In the genomic region with DNA sequence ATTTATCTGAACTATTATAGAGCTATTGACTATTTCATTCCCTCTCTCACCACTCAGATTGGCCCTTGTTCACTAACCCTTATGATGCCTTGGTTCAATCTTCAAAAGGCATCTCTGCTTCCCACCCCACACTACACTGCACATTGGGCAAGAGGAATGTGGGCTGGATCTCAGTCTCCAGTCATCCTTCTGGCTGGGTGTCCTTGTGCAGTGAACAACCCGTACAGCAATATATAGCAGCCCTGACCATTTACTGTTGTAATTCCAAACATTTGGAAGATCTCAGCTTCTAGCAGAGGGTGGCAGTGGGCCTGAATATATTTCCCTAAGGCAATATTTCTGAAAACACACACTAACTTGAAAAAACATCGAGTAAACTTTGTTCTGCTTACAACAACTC, we compare ENCODE assay signal across 39 cellular contexts.
"Had no signal": no experiment of that assay in that cellular context is flagged by ENCODE, and none has a peak within 500 bp of the region (broad histone marks: within the 10 kb centered on the region; RNA-seq: fewer than 3 reads in every experiment).

No MANE protein-coding gene starts in this region.

- H3K36me3 ChIP-seq: adrenal gland, ascending aorta, brain microvascular endothelial cell, breast epithelium, cardiac muscle cell had no signal

- ATAC-seq: activated naive CD4-positive, alpha-beta T cell treated with anti-CD3 and anti-CD28 coated beads, Interleukin-2, amount 50 U/mL, for 72 hours; activated naive CD8-positive, alpha-beta T cell treated with anti-CD3 and anti-CD28 coated beads, Interleukin-2, amount 50 U/mL, for 24 hours; activated T-cell treated with anti-CD3 and anti-CD28 coated beads, Interleukin-2, amount 50 U/mL, for 4 hours; activated T-cell treated with anti-CD3 and anti-CD28 coated beads, Interleukin-2, amount 50 U/mL, for 72 hours; activated T-helper 17 cell treated with anti-CD3 and anti-CD28 coated beads, Interleukin-2, amount 50 U/mL, for 72 hours; body of pancreas had no signal

- H3K36me3 Mint-ChIP-seq: activated naive CD4-positive, alpha-beta T cell treated with anti-CD3 and anti-CD28 coated beads, Interleukin-2, amount 10 ng/mL, durations not matched to agents 7 days and 5 days; activated naive CD4-positive, alpha-beta T cell treated with anti-CD3 and anti-CD28 coated beads, Interleukin-2, amount 50 U/mL, for 24 hours; activated naive CD4-positive, alpha-beta T cell treated with anti-CD3 and anti-CD28 coated beads, Interleukin-2, amount 50 U/mL, for 72 hours; activated naive CD8-positive, alpha-beta T cell; activated naive CD8-positive, alpha-beta T cell treated with anti-CD3 and anti-CD28 coated beads for 36 hours; activated naive CD8-positive, alpha-beta T cell treated with anti-CD3 and anti-CD28 coated beads, Interleukin-2, amount 10 ng/mL, durations not matched to agents 7 days and 5 days; brain had no signal

- H3K27ac ChIP-seq: adrenal gland, ascending aorta, body of pancreas, brain microvascular endothelial cell, breast epithelium, cardiac muscle cell had no signal

- H3K27me3 ChIP-seq: adrenal gland, ascending aorta, body of pancreas, breast epithelium, cardiac muscle cell had no signal

- H3K9me3 ChIP-seq: adrenal gland, ascending aorta, body of pancreas, breast epithelium had no signal

- H3K4me3 Mint-ChIP-seq: activated naive CD4-positive, alpha-beta T cell treated with anti-CD3 and anti-CD28 coated beads for 36 hours; activated naive CD4-positive, alpha-beta T cell treated with anti-CD3 and anti-CD28 coated beads, Interleukin-2, amount 10 ng/mL, durations not matched to agents 7 days and 5 days; activated naive CD4-positive, alpha-beta T cell treated with anti-CD3 and anti-CD28 coated beads, Interleukin-2, amount 50 U/mL, for 24 hours; activated naive CD8-positive, alpha-beta T cell; activated naive CD8-positive, alpha-beta T cell treated with anti-CD3 and anti-CD28 coated beads for 36 hours; activated naive CD8-positive, alpha-beta T cell treated with anti-CD3 and anti-CD28 coated beads, Interleukin-2, amount 10 ng/mL, durations not matched to agents 7 days and 5 days; activated naive CD8-positive, alpha-beta T cell treated with anti-CD3 and anti-CD28 coated beads, Interleukin-2, amount 50 U/mL, for 24 hours; activated T-cell treated with anti-CD3 and anti-CD28 coated beads, Interleukin-2, amount 50 U/mL, for 24 hours; activated T-cell treated with anti-CD3 and anti-CD28 coated beads, Interleukin-2, amount 50 U/mL, for 4 hours; activated T-cell treated with anti-CD3 and anti-CD28 coated beads, Interleukin-2, amount 50 U/mL, for 72 hours; activated T-helper 1 cell treated with anti-CD3 and anti-CD28 coated beads, Interleukin-12 subunit alpha, Interleukin-12 subunit beta, Interleukin-2, Interleukin-4 antibody, amounts not matched to agents 30 ng/mL and 10 ng/mL and 1 ng/mL, durations not matched to agents 14 hours and 24 hours and 36 hours; activated T-helper 17 cell treated with anti-CD3 and anti-CD28 coated beads, Interleukin-2, amount 50 U/mL, for 72 hours; brain; central memory CD8-positive, alpha-beta T cell had no signal

- H3K27me3 Mint-ChIP-seq: activated naive CD4-positive, alpha-beta T cell treated with anti-CD3 and anti-CD28 coated beads, Interleukin-2, amount 50 U/mL, for 24 hours; activated naive CD8-positive, alpha-beta T cell; central memory CD8-positive, alpha-beta T cell had no signal

- DNase-seq: activated effector memory CD4-positive, alpha-beta T cell treated with anti-CD3 and anti-CD28 coated beads, Interleukin-2, amount 50 U/mL, for 16 hours; activated effector memory CD4-positive, alpha-beta T cell treated with Interleukin-2 at 50 U/mL for 16 hours; activated gamma-delta T cell; activated gamma-delta T cell treated with Interleukin-2 at 50 U/mL for 16 hours; activated naive CD4-positive, alpha-beta T cell; activated naive CD4-positive, alpha-beta T cell treated with anti-CD3 and anti-CD28 coated beads for 36 hours; activated naive CD4-positive, alpha-beta T cell treated with anti-CD3 and anti-CD28 coated beads, Interleukin-2, amount 10 ng/mL, durations not matched to agents 7 days and 5 days; activated naive CD4-positive, alpha-beta T cell treated with anti-CD3 and anti-CD28 coated beads, Interleukin-2, amount 50 U/mL, for 16 hours; activated naive CD4-positive, alpha-beta T cell treated with Interleukin-2 at 50 U/mL for 16 hours; activated naive CD8-positive, alpha-beta T cell treated with anti-CD3 and anti-CD28 coated beads for 36 hours; activated naive CD8-positive, alpha-beta T cell treated with anti-CD3 and anti-CD28 coated beads, Interleukin-2, amount 10 ng/mL, durations not matched to agents 7 days and 5 days; activated naive CD8-positive, alpha-beta T cell treated with anti-CD3 and anti-CD28 coated beads, Interleukin-2, amount 50 U/mL, for 24 hours; activated T-cell treated with anti-CD3 and anti-CD28 coated beads for 4 hours; activated T-cell treated with anti-CD3 and anti-CD28 coated beads, Interleukin-2, amount 50 U/mL, for 1 hour; activated T-cell treated with anti-CD3 and anti-CD28 coated beads, Interleukin-2, amount 50 U/mL, for 24 hours; activated T-cell treated with anti-CD3 and anti-CD28 coated beads, Interleukin-2, amount 50 U/mL, for 4 hours; activated T-cell treated with anti-CD3 and anti-CD28 coated beads, Interleukin-2, amount 50 U/mL, for 48 hours; activated T-cell treated with anti-CD3 and anti-CD28 coated beads, Interleukin-2, amount 50 U/mL, for 72 hours; adrenal gland; amniotic stem cell; amygdala; anterior cingulate cortex; aorta; body of pancreas; brain microvascular endothelial cell; caudate nucleus; central memory CD4-positive, alpha-beta T cell; cerebellar nuclear complex had no signal

- H3K4me3 ChIP-seq: adrenal gland, ascending aorta, body of pancreas, breast epithelium, cardiac muscle cell had no signal

- H3K4me1 Mint-ChIP-seq: activated naive CD4-positive, alpha-beta T cell treated with anti-CD3 and anti-CD28 coated beads, Interleukin-2, amount 10 ng/mL, durations not matched to agents 7 days and 5 days; activated naive CD4-positive, alpha-beta T cell treated with anti-CD3 and anti-CD28 coated beads, Interleukin-2, amount 50 U/mL, for 24 hours; activated naive CD8-positive, alpha-beta T cell treated with anti-CD3 and anti-CD28 coated beads for 36 hours; activated naive CD8-positive, alpha-beta T cell treated with anti-CD3 and anti-CD28 coated beads, Interleukin-2, amount 10 ng/mL, durations not matched to agents 7 days and 5 days; activated naive CD8-positive, alpha-beta T cell treated with anti-CD3 and anti-CD28 coated beads, Interleukin-2, amount 50 U/mL, for 24 hours; activated T-helper 17 cell treated with anti-CD3 and anti-CD28 coated beads, Interleukin-2, amount 50 U/mL, for 72 hours; brain; central memory CD8-positive, alpha-beta T cell had no signal

- H3K9me3 Mint-ChIP-seq: activated naive CD4-positive, alpha-beta T cell treated with anti-CD3 and anti-CD28 coated beads, Interleukin-2, amount 10 ng/mL, durations not matched to agents 7 days and 5 days; activated naive CD8-positive, alpha-beta T cell treated with anti-CD3 and anti-CD28 coated beads for 36 hours; activated naive CD8-positive, alpha-beta T cell treated with anti-CD3 and anti-CD28 coated beads, Interleukin-2, amount 50 U/mL, for 24 hours; activated T-cell treated with anti-CD3 and anti-CD28 coated beads, Interleukin-2, amount 50 U/mL, for 24 hours; activated T-helper 1 cell treated with anti-CD3 and anti-CD28 coated beads, Interleukin-12 subunit alpha, Interleukin-12 subunit beta, Interleukin-2, Interleukin-4 antibody, amounts not matched to agents 30 ng/mL and 10 ng/mL and 1 ng/mL, durations not matched to agents 14 hours and 24 hours and 36 hours; activated T-helper 17 cell treated with anti-CD3 and anti-CD28 coated beads, Interleukin-2, amount 50 U/mL, for 72 hours; activated T-helper 2 cell treated with anti-CD3 and anti-CD28 coated beads, Interferon-gamma antibody, Interleukin-2, Interleukin-4, amounts not matched to agents 10 μg/mL and 5 μg/mL and 100 μg/mL, durations not matched to agents 14 hours and 24 hours and 36 hours; brain had no signal

- H3K27ac Mint-ChIP-seq: activated naive CD4-positive, alpha-beta T cell treated with anti-CD3 and anti-CD28 coated beads for 36 hours; activated naive CD4-positive, alpha-beta T cell treated with anti-CD3 and anti-CD28 coated beads, Interleukin-2, amount 10 ng/mL, durations not matched to agents 7 days and 5 days; activated naive CD4-positive, alpha-beta T cell treated with anti-CD3 and anti-CD28 coated beads, Interleukin-2, amount 50 U/mL, for 24 hours; activated naive CD4-positive, alpha-beta T cell treated with anti-CD3 and anti-CD28 coated beads, Interleukin-2, amount 50 U/mL, for 72 hours; activated naive CD8-positive, alpha-beta T cell; activated naive CD8-positive, alpha-beta T cell treated with anti-CD3 and anti-CD28 coated beads for 36 hours; activated naive CD8-positive, alpha-beta T cell treated with anti-CD3 and anti-CD28 coated beads, Interleukin-2, amount 10 ng/mL, durations not matched to agents 7 days and 5 days; activated naive CD8-positive, alpha-beta T cell treated with anti-CD3 and anti-CD28 coated beads, Interleukin-2, amount 50 U/mL, for 24 hours; activated T-cell treated with anti-CD3 and anti-CD28 coated beads, Interleukin-2, amount 50 U/mL, for 24 hours; activated T-cell treated with anti-CD3 and anti-CD28 coated beads, Interleukin-2, amount 50 U/mL, for 72 hours; activated T-helper 1 cell treated with anti-CD3 and anti-CD28 coated beads, Interleukin-12 subunit alpha, Interleukin-12 subunit beta, Interleukin-2, Interleukin-4 antibody, amounts not matched to agents 30 ng/mL and 10 ng/mL and 1 ng/mL, durations not matched to agents 14 hours and 24 hours and 36 hours; activated T-helper 17 cell treated with anti-CD3 and anti-CD28 coated beads, Interleukin-2, amount 50 U/mL, for 72 hours; activated T-helper 2 cell treated with anti-CD3 and anti-CD28 coated beads, Interferon-gamma antibody, Interleukin-2, Interleukin-4, amounts not matched to agents 10 μg/mL and 5 μg/mL and 100 μg/mL, durations not matched to agents 14 hours and 24 hours and 36 hours; brain had no signal

- H3K4me1 ChIP-seq: adrenal gland, ascending aorta, body of pancreas, breast epithelium had no signal
